ENCODE assay signal across 21 cellular contexts in the genomic region with DNA sequence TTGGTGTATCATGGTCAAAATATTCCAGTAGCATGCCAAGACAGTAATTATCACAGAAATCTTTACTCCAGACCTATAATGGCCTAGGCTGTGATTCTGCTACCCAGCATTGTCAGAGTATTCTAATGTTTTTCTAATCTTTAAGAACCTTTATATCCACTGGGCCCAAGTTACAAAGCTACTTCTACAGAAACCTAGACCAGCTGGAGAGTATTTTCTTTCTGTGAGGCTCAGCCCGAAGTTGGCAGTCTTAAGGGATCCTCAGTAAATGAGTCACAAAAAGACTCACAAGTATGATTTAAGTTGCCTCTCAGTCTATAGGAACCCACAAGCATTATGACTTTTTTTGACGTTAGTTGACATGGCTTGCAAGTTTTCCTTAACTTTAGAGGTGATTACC.
DNase-seq lines count a peak whose midpoint lies in the region; ATAC-seq and TF ChIP-seq lines count a peak whose summit lies in the region.
"Had no signal": no experiment of that assay in that cellular context is flagged by ENCODE, and none has a peak within 500 bp of the region (broad histone marks: within the 10 kb centered on the region; RNA-seq: fewer than 3 reads in every experiment).

No MANE protein-coding gene starts in this region.

- peaks cover 4% of the 10 kb centered on the region for H3K9me3 Mint-ChIP-seq in activated naive CD8-positive, alpha-beta T cell treated with anti-CD3 and anti-CD28 coated beads, Interleukin-2, amount 50 U/mL, for 24 hours
- H3K9me3 Mint-ChIP-seq: activated T-helper 1 cell treated with anti-CD3 and anti-CD28 coated beads, Interleukin-12 subunit alpha, Interleukin-12 subunit beta, Interleukin-2, Interleukin-4 antibody, amounts not matched to agents 30 ng/mL and 10 ng/mL and 1 ng/mL, durations not matched to agents 14 hours and 24 hours and 36 hours had no signal

- no peak overlapping the region for H2AK5ac ChIP-seq in IMR-90 (ENCODE audit: low read depth, low read length)

- H4K8ac ChIP-seq in IMR-90 (ENCODE audit: low read depth in 2 of 2, low read length in 2 of 2): peak overlapping the region in 1 of 2 experiments; percentile 36; a peak in 1 of 4 replicates

- intact Hi-C loops in IMR-90 (cut with micrococcal nuclease): no loop called here

- peak; percentile 61 for DNase-seq in AG09309 (ENCODE audit: low read depth)
- peak; percentile 84 for DNase-seq in IMR-90
- DNase-seq in astrocyte of the hippocampus (ENCODE audit: low read depth, low spot score): peak; percentile 28
- DNase-seq in foreskin fibroblast: peak; percentile 72 to 83
- no peak for DNase-seq in activated naive CD8-positive, alpha-beta T cell treated with anti-CD3 and anti-CD28 coated beads, Interleukin-2, amount 50 U/mL, for 24 hours
- DNase-seq in ACHN: no peak
- no peak for DNase-seq in SIG-M5 (lab: John Stamatoyannopoulos, UW)
- DNase-seq: CD8-positive, alpha-beta memory T cell; DMS79 treated with DMSO at 0.1 percent for 48 hours; left cardiac atrium; midbrain; NCI-H1048; NCI-H2081; NCI-H510A; psoas muscle; stimulated activated CD4-positive, alpha-beta T cell treated with anti-CD3 and anti-CD28 coated beads, Interleukin-12 subunit alpha, Interleukin-12 subunit beta, amount 100 ng/mL, for 4 hours had no signal

- no peak for TF ChIP-seq CTCF in AG09309 (IDR thresholded peaks at IDR 0.05; ENCODE audit: control insufficient read depth, insufficient read depth, low read depth, low read length, missing control alignments)
- no peak for TF ChIP-seq CTCF in IMR-90 (conservative IDR thresholded peaks at IDR 0.05; ENCODE audit: low read depth, low read length)
- no peak for TF ChIP-seq CTCF in foreskin fibroblast (IDR thresholded peaks at IDR 0.05; ENCODE audit: low read depth, low read length)

- no peak overlapping the region for H3K4ac ChIP-seq in IMR-90 (ENCODE audit: low read depth, low read length)

- peak overlapping the region; percentile 34 for H2BK5ac ChIP-seq in IMR-90 (ENCODE audit: low read depth, low read length, poor library complexity, severe bottlenecking)

- no peaks in the 10 kb centered on the region for H3K4me1 Mint-ChIP-seq in activated naive CD8-positive, alpha-beta T cell treated with anti-CD3 and anti-CD28 coated beads, Interleukin-2, amount 50 U/mL, for 24 hours
- H3K4me1 Mint-ChIP-seq: CD8-positive, alpha-beta memory T cell; stimulated activated effector memory CD8-positive, alpha-beta T cell treated with anti-CD3 and anti-CD28 coated beads, Interleukin-12 subunit alpha, Interleukin-12 subunit beta, amount 100 ng/mL, for 72 hours had no signal

- no TSS peak for BruUV-seq in IMR-90 (replicated peaks; lab: Mats Ljungman, UMichigan)

- in situ Hi-C loops in IMR-90 (cut with MboI; ENCODE audit: low sequenced_read_pairs) (no loop called here), ACHN (cut with HindIII; ENCODE audit: low pct_ligation_motif_present, low pct_unique_long_range_greater_than_20kb, low sequenced_read_pairs) (no loop called here)

- H3K27ac Mint-ChIP-seq in activated naive CD8-positive, alpha-beta T cell treated with anti-CD3 and anti-CD28 coated beads, Interleukin-2, amount 50 U/mL, for 24 hours: no peak overlapping the region
- H3K27ac Mint-ChIP-seq: activated T-helper 1 cell treated with anti-CD3 and anti-CD28 coated beads, Interleukin-12 subunit alpha, Interleukin-12 subunit beta, Interleukin-2, Interleukin-4 antibody, amounts not matched to agents 30 ng/mL and 10 ng/mL and 1 ng/mL, durations not matched to agents 14 hours and 24 hours and 36 hours; CD8-positive, alpha-beta memory T cell; stimulated activated effector memory CD8-positive, alpha-beta T cell treated with anti-CD3 and anti-CD28 coated beads, Interleukin-12 subunit alpha, Interleukin-12 subunit beta, amount 100 ng/mL, for 72 hours had no signal

- H3K23ac ChIP-seq in IMR-90 (ENCODE audit: low read depth, low read length): no peak overlapping the region

- H3K36me3 ChIP-seq in IMR-90 (ENCODE audit: control insufficient read depth, insufficient read depth, low read length): no peaks in the 10 kb centered on the region
- H3K36me3 ChIP-seq: gastroesophageal sphincter had no signal

- H3K18ac ChIP-seq in IMR-90 (ENCODE audit: low read depth, low read length): no peak overlapping the region

- no peak for TF ChIP-seq POLR2A in IMR-90 (IDR thresholded peaks at IDR 0.05; ENCODE audit: low read depth, low read length)

- dilution Hi-C loops in IMR-90 (cut with HindIII; ENCODE audit: low sequenced_read_pairs, unreplicated experiment): no loop called here

- peak; percentile 85 for ATAC-seq in IMR-90 (ENCODE audit: low read depth)
- ATAC-seq in activated naive CD8-positive, alpha-beta T cell treated with anti-CD3 and anti-CD28 coated beads, Interleukin-2, amount 50 U/mL, for 24 hours: no peak
- ATAC-seq in HG02884 (IDR thresholded peaks at IDR 0.05; ENCODE audit: unreplicated experiment): no peak
- ATAC-seq: gastroesophageal sphincter; left cardiac atrium; psoas muscle; stimulated activated effector memory CD8-positive, alpha-beta T cell treated with anti-CD3 and anti-CD28 coated beads, Interleukin-12 subunit alpha, Interleukin-12 subunit beta, amount 100 ng/mL, for 72 hours had no signal

- H4K91ac ChIP-seq in IMR-90 (ENCODE audit: insufficient read depth, low read depth, low read length): no peak overlapping the region

- no peaks in the 10 kb centered on the region for H3K9me1 ChIP-seq in IMR-90 (ENCODE audit: insufficient read depth, low read length)

- peak overlapping the region; percentile 5; the same call in 1 of the 2 replicates for H3K27ac ChIP-seq in IMR-90 (ENCODE audit: insufficient read depth, low read length)
- H3K27ac ChIP-seq: gastroesophageal sphincter, HL-60, psoas muscle had no signal

- no peak overlapping the region for H2AK9ac ChIP-seq in IMR-90 (replicated peaks; ENCODE audit: low read depth, low read length, poor library complexity)

- H2BK15ac ChIP-seq in IMR-90 (ENCODE audit: low read depth, low read length): no peak overlapping the region

- H3K9me3 ChIP-seq in IMR-90 (ENCODE audit: control insufficient read depth, insufficient read depth, low read length): no peaks in the 10 kb centered on the region
- H3K9me3 ChIP-seq: gastroesophageal sphincter, psoas muscle had no signal

- 0 out of 2 replicates have a peak overlapping the region, but pooled peaks have one; percentile 25 for H2BK120ac ChIP-seq in IMR-90 (ENCODE audit: low read depth, low read length)

- no peak overlapping the region for H3K56ac ChIP-seq in IMR-90 (ENCODE audit: extremely low read depth, insufficient read depth, low read length)

- H3K4me1 ChIP-seq in IMR-90 (ENCODE audit: control insufficient read depth, insufficient read depth, low read length): no peaks in the 10 kb centered on the region; the same call in 1 of the 2 replicates
- H3K4me1 ChIP-seq: gastroesophageal sphincter, psoas muscle had no signal

- H3K27me3 Mint-ChIP-seq in activated naive CD8-positive, alpha-beta T cell treated with anti-CD3 and anti-CD28 coated beads, Interleukin-2, amount 50 U/mL, for 24 hours: no peaks in the 10 kb centered on the region
- H3K27me3 Mint-ChIP-seq: CD8-positive, alpha-beta memory T cell had no signal

- no CpG with 5 or more reads among the region's 2 CpGs for WGBS in IMR-90 (ENCODE audit: extremely low coverage in 2 of 2, insufficient read length in 1 of 2), 2 experiments

- H2AFZ ChIP-seq in IMR-90 (replicated peaks; ENCODE audit: low read length, poor library complexity): no peak overlapping the region

- TF ChIP-seq RAD21 in IMR-90 (IDR thresholded peaks at IDR 0.05; ENCODE audit: low read length): no peak

- CTCF ChIA-PET in IMR-90 (lab: Yijun Ruan, JAX): no interaction called here

- H4K5ac ChIP-seq in IMR-90 (ENCODE audit: low read depth, low read length): no peak overlapping the region

- H3K4me2 ChIP-seq in IMR-90 (ENCODE audit: low read depth, low read length): no peak overlapping the region

- POLR2A ChIA-PET in IMR-90 (lab: Charles Lee; ENCODE audit: unreplicated experiment): no interaction called here

- no peaks in the 10 kb centered on the region for H3K36me3 Mint-ChIP-seq in activated naive CD8-positive, alpha-beta T cell treated with anti-CD3 and anti-CD28 coated beads, Interleukin-2, amount 50 U/mL, for 24 hours (ENCODE audit: low read depth)
- H3K36me3 Mint-ChIP-seq: CD8-positive, alpha-beta memory T cell; stimulated activated effector memory CD8-positive, alpha-beta T cell treated with anti-CD3 and anti-CD28 coated beads, Interleukin-12 subunit alpha, Interleukin-12 subunit beta, amount 100 ng/mL, for 72 hours had no signal

- no peaks in the 10 kb centered on the region for H3K79me1 ChIP-seq in IMR-90 (ENCODE audit: low read depth in 1 of 2, low read length in 2 of 2)

- no peak overlapping the region for H3K14ac ChIP-seq in IMR-90 (replicated peaks; ENCODE audit: low read depth, low read length)

- no peak overlapping the region for H3K9ac ChIP-seq in IMR-90 (ENCODE audit: low read depth, low read length)

- H3K4me3 ChIP-seq in AG09309 (ENCODE audit: control insufficient read depth, low read depth, low read length) (no peak overlapping the region), IMR-90 (ENCODE audit: insufficient read depth, low read depth, low read length) (no peak overlapping the region), foreskin fibroblast (ENCODE audit: low read depth in 1 of 2, low read length in 2 of 2) (no peak overlapping the region)
- H3K4me3 ChIP-seq: gastroesophageal sphincter, psoas muscle had no signal

- H2BK20ac ChIP-seq in IMR-90 (ENCODE audit: low read depth, low read length): 0 out of 2 replicates have a peak overlapping the region, but pooled peaks have one; percentile 28

- H3K27me3 ChIP-seq in IMR-90 (ENCODE audit: control insufficient read depth, insufficient read depth, low read length): no peaks in the 10 kb centered on the region
- H3K27me3 ChIP-seq: gastroesophageal sphincter had no signal

- H3K4me3 Mint-ChIP-seq in activated naive CD8-positive, alpha-beta T cell treated with anti-CD3 and anti-CD28 coated beads, Interleukin-2, amount 50 U/mL, for 24 hours: no peak overlapping the region
- H3K4me3 Mint-ChIP-seq: activated T-helper 1 cell treated with anti-CD3 and anti-CD28 coated beads, Interleukin-12 subunit alpha, Interleukin-12 subunit beta, Interleukin-2, Interleukin-4 antibody, amounts not matched to agents 30 ng/mL and 10 ng/mL and 1 ng/mL, durations not matched to agents 14 hours and 24 hours and 36 hours; CD8-positive, alpha-beta memory T cell; stimulated activated effector memory CD8-positive, alpha-beta T cell treated with anti-CD3 and anti-CD28 coated beads, Interleukin-12 subunit alpha, Interleukin-12 subunit beta, amount 100 ng/mL, for 72 hours had no signal

- H4K20me1 ChIP-seq in IMR-90 (ENCODE audit: insufficient read depth, low read length): no peaks in the 10 kb centered on the region

TF ChIP-seq in IMR-90, 13 proteins besides CTCF, POLR2A, EP300 and RAD21 (continues in another document):
- no peak for TF ChIP-seq MAZ (IDR thresholded peaks at IDR 0.05; ENCODE audit: borderline replicate concordance, low read depth, low read length)
- TF ChIP-seq FOS (IDR thresholded peaks at IDR 0.05; ENCODE audit: low read depth, low read length): no peak
- TF ChIP-seq CEBPB (IDR thresholded peaks at IDR 0.05; ENCODE audit: low read depth, low read length): no peak
- TF ChIP-seq BHLHE40 (IDR thresholded peaks at IDR 0.05; ENCODE audit: low read depth, low read length): no peak
- TF ChIP-seq MAFK (IDR thresholded peaks at IDR 0.05; ENCODE audit: low read depth, low read length): no peak
- TF ChIP-seq CHD1 (IDR thresholded peaks at IDR 0.05; ENCODE audit: low read depth, low read length): no peak

Comparison
In these comparisons a context has a peak if more than half of its experiments do, and no peak if none do; other contexts are left out.
1. DNase-seq: peak in AG09309 (single experiment), IMR-90 (single experiment), astrocyte of the hippocampus (single experiment) and foreskin fibroblast (2 of 2); none in activated naive CD8-positive, alpha-beta T cell treated with anti-CD3 and anti-CD28 coated beads, Interleukin-2, amount 50 U/mL, for 24 hours (single experiment), ACHN (single experiment) and SIG-M5 (single experiment).